14 cellular contexts compared by ENCODE assay signal in genomic region chr22:27783436-27784098, GRCh38. TPM values are rescaled to one million over a fixed set of nuclear protein-coding genes. Genes with fewer than 3 reads are reported as not detected.
DNase-seq lines count a peak whose midpoint lies in the region; ATAC-seq and TF ChIP-seq lines count a peak whose summit lies in the region.
"Had no signal": no experiment of that assay in that cellular context is flagged by ENCODE, and none has a peak within 500 bp of the region (broad histone marks: within the 10 kb centered on the region; RNA-seq: fewer than 3 reads in every experiment).

No MANE protein-coding gene starts in this region.

- H3K9ac ChIP-seq in duodenal mucosa (ENCODE audit: low read depth in 1 of 2, low read length in 2 of 2): no peak overlapping the region

- H3K36me3 ChIP-seq in duodenal mucosa (ENCODE audit: control insufficient read depth in 1 of 2, insufficient read depth in 2 of 2, low read length in 2 of 2): no peaks in the 10 kb centered on the region
- H3K36me3 ChIP-seq: MG63 had no signal

- no peak for ATAC-seq in WTC11
- ATAC-seq in HG03196 (IDR thresholded peaks at IDR 0.05; ENCODE audit: unreplicated experiment): no peak

- H3K27ac Mint-ChIP-seq in WTC11 (peak overlapping the region; percentile 69), nephron progenitor cell (no peak overlapping the region)
- H3K27ac Mint-ChIP-seq: activated naive CD4-positive, alpha-beta T cell treated with anti-CD3 and anti-CD28 coated beads, Interleukin-2, amount 10 ng/mL, durations not matched to agents 7 days and 5 days had no signal

- no peak overlapping the region for H3K4me3 Mint-ChIP-seq in WTC11
- peak overlapping the region; percentile 52 for H3K4me3 Mint-ChIP-seq in nephron progenitor cell
- H3K4me3 Mint-ChIP-seq: activated naive CD4-positive, alpha-beta T cell treated with anti-CD3 and anti-CD28 coated beads, Interleukin-2, amount 10 ng/mL, durations not matched to agents 7 days and 5 days had no signal

- CTCF ChIA-PET in WTC11 (lab: Charles Lee): no interaction called here

- H3K4me1 Mint-ChIP-seq in WTC11 (peaks cover 64% of the 10 kb centered on the region), nephron progenitor cell (peaks cover 62% of the 10 kb centered on the region)
- H3K4me1 Mint-ChIP-seq: activated naive CD4-positive, alpha-beta T cell treated with anti-CD3 and anti-CD28 coated beads, Interleukin-2, amount 10 ng/mL, durations not matched to agents 7 days and 5 days had no signal

- H3K27me3 Mint-ChIP-seq in WTC11 (ENCODE audit: low read depth) (peaks cover 6% of the 10 kb centered on the region; the same call in 1 of the 2 replicates), nephron progenitor cell (ENCODE audit: low read depth, poor library complexity) (peaks cover 23% of the 10 kb centered on the region)

- H3K27ac ChIP-seq in duodenal mucosa (ENCODE audit: low read depth, low read length) (peak overlapping the region; percentile 41), substantia nigra (ENCODE audit: low read depth, low read length, poor library complexity, severe bottlenecking) (peak overlapping the region; percentile 13)

- H3K36me3 Mint-ChIP-seq in WTC11 (peaks cover 7% of the 10 kb centered on the region), nephron progenitor cell (ENCODE audit: low read depth) (peaks cover 15% of the 10 kb centered on the region)
- H3K36me3 Mint-ChIP-seq: activated naive CD4-positive, alpha-beta T cell treated with anti-CD3 and anti-CD28 coated beads, Interleukin-2, amount 10 ng/mL, durations not matched to agents 7 days and 5 days had no signal

- no peaks in the 10 kb centered on the region for H3K9me3 ChIP-seq in duodenal mucosa (ENCODE audit: control insufficient read depth in 1 of 2, low read length in 2 of 2)
- H3K9me3 ChIP-seq: MG63 had no signal

- H3K9me3 Mint-ChIP-seq in WTC11 (peaks cover 6% of the 10 kb centered on the region), nephron progenitor cell (no peaks in the 10 kb centered on the region)
- H3K9me3 Mint-ChIP-seq: activated naive CD4-positive, alpha-beta T cell treated with anti-CD3 and anti-CD28 coated beads, Interleukin-2, amount 10 ng/mL, durations not matched to agents 7 days and 5 days had no signal

- no peaks in the 10 kb centered on the region for H3K4me1 ChIP-seq in duodenal mucosa (ENCODE audit: control insufficient read depth in 1 of 2, insufficient read depth in 2 of 2, low read length in 2 of 2)

- DNase-seq in WTC11 (ENCODE audit: low spot score) (no peak), nephron progenitor cell (no peak), substantia nigra (lab: John Stamatoyannopoulos, UW) (no peak), NCI-H2081 treated with DMSO at 0.1 percent for 48 hours (lab: John Stamatoyannopoulos, UW) (no peak)
- DNase-seq in activated naive CD4-positive, alpha-beta T cell (lab: John Stamatoyannopoulos, UW): no peak
- DNase-seq: activated CD4-positive, alpha-beta T cell treated with anti-CD3 and anti-CD28 coated beads, Interleukin-2, amount 50 U/mL, for 4 hours; activated naive CD4-positive, alpha-beta T cell treated with anti-CD3 and anti-CD28 coated beads, Interleukin-2, amount 10 ng/mL, durations not matched to agents 7 days and 5 days; AML-193; dorsolateral prefrontal cortex; MG63; NCI-H1694; T-helper 1 cell had no signal

- no peaks in the 10 kb centered on the region for H3K27me3 ChIP-seq in duodenal mucosa (ENCODE audit: control insufficient read depth in 1 of 2, insufficient read depth in 2 of 2, low read length in 2 of 2)
- H3K27me3 ChIP-seq: dorsolateral prefrontal cortex, MG63 had no signal

- POLR2A ChIA-PET in WTC11 (lab: Charles Lee): no interaction called here

- H3K4me3 ChIP-seq in duodenal mucosa (ENCODE audit: low read depth in 1 of 2, low read length in 2 of 2): no peak overlapping the region
- H3K4me3 ChIP-seq: MG63 had no signal

- TF ChIP-seq CTCF in WTC11 (IDR thresholded peaks at IDR 0.05) (no peak), nephron progenitor cell (IDR thresholded peaks at IDR 0.05) (no peak)

TF ChIP-seq in WTC11, 78 proteins besides CTCF, POLR2A, EP300 and RAD21:
- TF ChIP-seq ELF4 (CRISPR knock-in tag; IDR thresholded peaks at IDR 0.05; ENCODE audit: low read depth): no peak
- TF ChIP-seq ZNF416 (CRISPR knock-in tag; IDR thresholded peaks at IDR 0.05): no peak
- TF ChIP-seq FOXJ3 (CRISPR knock-in tag; IDR thresholded peaks at IDR 0.05; ENCODE audit: borderline replicate concordance): no peak
- TF ChIP-seq SMAD3 (CRISPR knock-in tag; IDR thresholded peaks at IDR 0.05; ENCODE audit: borderline replicate concordance): no peak
- TF ChIP-seq RELA (CRISPR knock-in tag; IDR thresholded peaks at IDR 0.05; ENCODE audit: borderline replicate concordance): no peak
- TF ChIP-seq, protein P1, sequence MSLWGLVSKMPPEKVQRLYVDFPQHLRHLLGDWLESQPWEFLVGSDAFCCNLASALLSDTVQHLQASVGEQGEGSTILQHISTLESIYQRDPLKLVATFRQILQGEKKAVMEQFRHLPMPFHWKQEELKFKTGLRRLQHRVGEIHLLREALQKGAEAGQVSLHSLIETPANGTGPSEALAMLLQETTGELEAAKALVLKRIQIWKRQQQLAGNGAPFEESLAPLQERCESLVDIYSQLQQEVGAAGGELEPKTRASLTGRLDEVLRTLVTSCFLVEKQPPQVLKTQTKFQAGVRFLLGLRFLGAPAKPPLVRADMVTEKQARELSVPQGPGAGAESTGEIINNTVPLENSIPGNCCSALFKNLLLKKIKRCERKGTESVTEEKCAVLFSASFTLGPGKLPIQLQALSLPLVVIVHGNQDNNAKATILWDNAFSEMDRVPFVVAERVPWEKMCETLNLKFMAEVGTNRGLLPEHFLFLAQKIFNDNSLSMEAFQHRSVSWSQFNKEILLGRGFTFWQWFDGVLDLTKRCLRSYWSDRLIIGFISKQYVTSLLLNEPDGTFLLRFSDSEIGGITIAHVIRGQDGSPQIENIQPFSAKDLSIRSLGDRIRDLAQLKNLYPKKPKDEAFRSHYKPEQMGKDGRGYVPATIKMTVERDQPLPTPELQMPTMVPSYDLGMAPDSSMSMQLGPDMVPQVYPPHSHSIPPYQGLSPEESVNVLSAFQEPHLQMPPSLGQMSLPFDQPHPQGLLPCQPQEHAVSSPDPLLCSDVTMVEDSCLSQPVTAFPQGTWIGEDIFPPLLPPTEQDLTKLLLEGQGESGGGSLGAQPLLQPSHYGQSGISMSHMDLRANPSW (CRISPR knock-in tag; conservative IDR thresholded peaks at IDR 0.05; ENCODE audit: low read depth): no peak
- TF ChIP-seq ZNF423 (CRISPR knock-in tag; IDR thresholded peaks at IDR 0.05): no peak
- no peak for TF ChIP-seq TEAD4 (CRISPR knock-in tag; IDR thresholded peaks at IDR 0.05)
- TF ChIP-seq ZNF317 (CRISPR knock-in tag; IDR thresholded peaks at IDR 0.05; ENCODE audit: borderline replicate concordance, low read depth): no peak
- TF ChIP-seq ETV6 (CRISPR knock-in tag; IDR thresholded peaks at IDR 0.05): no peak
- TF ChIP-seq FOXP1 (CRISPR knock-in tag; IDR thresholded peaks at IDR 0.05; ENCODE audit: borderline replicate concordance): no peak
- TF ChIP-seq, protein P2, sequence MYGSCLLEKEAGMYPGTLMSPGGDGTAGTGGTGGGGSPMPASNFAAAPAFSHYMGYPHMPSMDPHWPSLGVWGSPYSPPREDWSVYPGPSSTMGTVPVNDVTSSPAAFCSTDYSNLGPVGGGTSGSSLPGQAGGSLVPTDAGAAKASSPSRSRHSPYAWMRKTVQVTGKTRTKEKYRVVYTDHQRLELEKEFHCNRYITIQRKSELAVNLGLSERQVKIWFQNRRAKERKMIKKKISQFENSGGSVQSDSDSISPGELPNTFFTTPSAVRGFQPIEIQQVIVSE (CRISPR knock-in tag; IDR thresholded peaks at IDR 0.05; ENCODE audit: borderline replicate concordance): no peak
- no peak for TF ChIP-seq KAT7 (CRISPR knock-in tag; IDR thresholded peaks at IDR 0.05; ENCODE audit: borderline replicate concordance)
- no peak for TF ChIP-seq CREB1 (CRISPR knock-in tag; IDR thresholded peaks at IDR 0.05)
- TF ChIP-seq, protein P3, sequence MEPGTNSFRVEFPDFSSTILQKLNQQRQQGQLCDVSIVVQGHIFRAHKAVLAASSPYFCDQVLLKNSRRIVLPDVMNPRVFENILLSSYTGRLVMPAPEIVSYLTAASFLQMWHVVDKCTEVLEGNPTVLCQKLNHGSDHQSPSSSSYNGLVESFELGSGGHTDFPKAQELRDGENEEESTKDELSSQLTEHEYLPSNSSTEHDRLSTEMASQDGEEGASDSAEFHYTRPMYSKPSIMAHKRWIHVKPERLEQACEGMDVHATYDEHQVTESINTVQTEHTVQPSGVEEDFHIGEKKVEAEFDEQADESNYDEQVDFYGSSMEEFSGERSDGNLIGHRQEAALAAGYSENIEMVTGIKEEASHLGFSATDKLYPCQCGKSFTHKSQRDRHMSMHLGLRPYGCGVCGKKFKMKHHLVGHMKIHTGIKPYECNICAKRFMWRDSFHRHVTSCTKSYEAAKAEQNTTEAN (CRISPR knock-in tag; IDR thresholded peaks at IDR 0.05): no peak
- no peak for TF ChIP-seq JAZF1 (CRISPR knock-in tag; IDR thresholded peaks at IDR 0.05)
- TF ChIP-seq ZNF671 (CRISPR knock-in tag; IDR thresholded peaks at IDR 0.05): no peak
- TF ChIP-seq ESRRA (CRISPR knock-in tag; IDR thresholded peaks at IDR 0.05; ENCODE audit: borderline replicate concordance): no peak
- TF ChIP-seq, protein P4, sequence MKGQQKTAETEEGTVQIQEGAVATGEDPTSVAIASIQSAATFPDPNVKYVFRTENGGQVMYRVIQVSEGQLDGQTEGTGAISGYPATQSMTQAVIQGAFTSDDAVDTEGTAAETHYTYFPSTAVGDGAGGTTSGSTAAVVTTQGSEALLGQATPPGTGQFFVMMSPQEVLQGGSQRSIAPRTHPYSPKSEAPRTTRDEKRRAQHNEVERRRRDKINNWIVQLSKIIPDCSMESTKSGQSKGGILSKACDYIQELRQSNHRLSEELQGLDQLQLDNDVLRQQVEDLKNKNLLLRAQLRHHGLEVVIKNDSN (CRISPR knock-in tag; IDR thresholded peaks at IDR 0.05): no peak
- TF ChIP-seq, protein P5, sequence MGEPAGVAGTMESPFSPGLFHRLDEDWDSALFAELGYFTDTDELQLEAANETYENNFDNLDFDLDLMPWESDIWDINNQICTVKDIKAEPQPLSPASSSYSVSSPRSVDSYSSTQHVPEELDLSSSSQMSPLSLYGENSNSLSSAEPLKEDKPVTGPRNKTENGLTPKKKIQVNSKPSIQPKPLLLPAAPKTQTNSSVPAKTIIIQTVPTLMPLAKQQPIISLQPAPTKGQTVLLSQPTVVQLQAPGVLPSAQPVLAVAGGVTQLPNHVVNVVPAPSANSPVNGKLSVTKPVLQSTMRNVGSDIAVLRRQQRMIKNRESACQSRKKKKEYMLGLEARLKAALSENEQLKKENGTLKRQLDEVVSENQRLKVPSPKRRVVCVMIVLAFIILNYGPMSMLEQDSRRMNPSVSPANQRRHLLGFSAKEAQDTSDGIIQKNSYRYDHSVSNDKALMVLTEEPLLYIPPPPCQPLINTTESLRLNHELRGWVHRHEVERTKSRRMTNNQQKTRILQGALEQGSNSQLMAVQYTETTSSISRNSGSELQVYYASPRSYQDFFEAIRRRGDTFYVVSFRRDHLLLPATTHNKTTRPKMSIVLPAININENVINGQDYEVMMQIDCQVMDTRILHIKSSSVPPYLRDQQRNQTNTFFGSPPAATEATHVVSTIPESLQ (CRISPR knock-in tag; IDR thresholded peaks at IDR 0.05): no peak

RNA-seq across cellular contexts. Expression of gene MN1, which starts 18.0 kb away (rescaled TPM):
- 16.3 to 21.3 TPM (median 16.7 TPM) in 3 replicates for total RNA-seq in WTC11 (2021)
